ENCODE assay signal across 16 cellular contexts in genomic region chr3:23508464-23508863, GRCh38.
DNase-seq lines count a peak whose midpoint lies in the region; ATAC-seq, FAIRE-seq and TF ChIP-seq lines count a peak whose summit lies in the region.
"Had no signal": no experiment of that assay in that cellular context is flagged by ENCODE, and none has a peak within 500 bp of the region (broad histone marks: within the 10 kb centered on the region; RNA-seq: fewer than 3 reads in every experiment).

No MANE protein-coding gene starts in this region.

- H3K36me3 ChIP-seq in lung (ENCODE audit: control insufficient read depth in 2 of 2, insufficient read depth in 2 of 2, low read length in 2 of 2) = no peaks in the 10 kb centered on the region
- H3K36me3 ChIP-seq: BLaER1 had no signal

- DNase-seq in DMS53 (lab: John Stamatoyannopoulos, UW) (peak; percentile 4), DMS53 treated with DMSO at 0.1 percent for 48 hours (lab: John Stamatoyannopoulos, UW; ENCODE audit: unreplicated experiment) (no peak), epithelial cell of esophagus (ENCODE audit: low read depth) (peak; percentile 62), lung (ENCODE audit: low spot score) (no peak), GM19239 (ENCODE audit: insufficient read length, low spot score) (no peak)
- DNase-seq: CD8-positive, alpha-beta memory T cell; DMS79; H7 had no signal

- H3K9me3 ChIP-seq in lung (ENCODE audit: control insufficient read depth in 2 of 2, insufficient read depth in 1 of 2, low read length in 1 of 2) = no peaks in the 10 kb centered on the region
- H3K9me3 ChIP-seq: BLaER1 had no signal

- H3K4me3 ChIP-seq in epithelial cell of esophagus (ENCODE audit: low read length) = no peak overlapping the region
- H3K4me3 ChIP-seq in lung = no peak overlapping the region
- H3K4me3 ChIP-seq: BLaER1, GM12878, GM23338 had no signal

- ATAC-seq in lung (ENCODE audit: insufficient read depth, low FRiP score) = peak; percentile 47
- no peak for ATAC-seq in GM21360 (IDR thresholded peaks at IDR 0.05; ENCODE audit: unreplicated experiment)
- no peak for ATAC-seq in GM18505 (IDR thresholded peaks at IDR 0.05; ENCODE audit: unreplicated experiment)
- ATAC-seq: GM12878, GM23338, HepG2 had no signal

- FAIRE-seq in GM19239 (lab: Jason Lieb, UNC) = no peak
- FAIRE-seq: GM12878, HepG2 had no signal

- TF ChIP-seq POLR2A in GM18505 (IDR thresholded peaks at IDR 0.05; ENCODE audit: borderline replicate concordance, extremely low read depth, insufficient read depth, insufficient read length) = no peak

- H3K27ac ChIP-seq in lung (ENCODE audit: low read depth in 1 of 2, low read length in 1 of 2) = no peak overlapping the region
- H3K27ac ChIP-seq: 22Rv1, BLaER1, KMS-11 had no signal

- WGBS in lung, 2 donors = 91 to 96% methylated on average over 5 of the region's 5 CpGs

- H3K27me3 ChIP-seq in lung (ENCODE audit: control insufficient read depth, insufficient read depth) = no peaks in the 10 kb centered on the region
- H3K27me3 ChIP-seq: BLaER1 had no signal

- no peaks in the 10 kb centered on the region for H3K4me1 ChIP-seq in lung (ENCODE audit: control insufficient read depth in 2 of 2, insufficient read depth in 2 of 2, low read length in 2 of 2)
- H3K4me1 ChIP-seq: BLaER1 had no signal

- TF ChIP-seq CTCF in epithelial cell of esophagus (IDR thresholded peaks at IDR 0.05; ENCODE audit: insufficient read depth, low read depth, low read length, missing control alignments) (no peak), lung (IDR thresholded peaks at IDR 0.05; ENCODE audit: control extremely low read depth, extremely low read depth) (no peak)

Comparison
In these comparisons a context has a peak if more than half of its experiments do, and no peak if none do; other contexts are left out.
1. DNase-seq: peak in DMS53 (single experiment) and epithelial cell of esophagus (single experiment); none in DMS53 treated with DMSO at 0.1 percent for 48 hours (single experiment), lung (single experiment) and GM19239 (single experiment).